In genomic region chr2:235666240-235666781, GRCh38 we compare ENCODE assay signal across 9 cellular contexts.
A peak's percentile ranks its signal among the peaks of the same experiment; 100 is the strongest.
DNase-seq lines count a peak whose midpoint lies in the region; ATAC-seq and TF ChIP-seq lines count a peak whose summit lies in the region.
"Had no signal": no experiment of that assay in that cellular context is flagged by ENCODE, and none has a peak within 500 bp of the region (broad histone marks: within the 10 kb centered on the region; RNA-seq: fewer than 3 reads in every experiment).

No MANE protein-coding gene starts in this region.

- no peaks in the 10 kb centered on the region for H3K9me3 Mint-ChIP-seq in mesothelial cell of epicardium

- peak overlapping the region; percentile 32 for H3K4me3 ChIP-seq in epithelial cell of proximal tubule (ENCODE audit: low read depth, low read length)
- H3K4me3 ChIP-seq: GM12878 had no signal

- peaks cover 22% of the 10 kb centered on the region for H3K4me1 Mint-ChIP-seq in mesothelial cell of epicardium

- peak overlapping the region; percentile 81 for H3K27ac Mint-ChIP-seq in mesothelial cell of epicardium

- peak; percentile 71 for DNase-seq in AG08395 (ENCODE audit: low spot score)
- DNase-seq in HUDEP-2 (lab: John Stamatoyannopoulos, UW; ENCODE audit: unreplicated experiment in 76 of 76): peak in 57 of 76 experiments; percentile 6 to 77 (median 41)
- peak; percentile 73 for DNase-seq in RPMI7951 (ENCODE audit: low read depth)
- DNase-seq in epithelial cell of proximal tubule (ENCODE audit: low read depth): no peak
- DNase-seq in mesothelial cell of epicardium (ENCODE audit: low spot score in 2 of 2, unreplicated experiment in 2 of 2): no peak
- DNase-seq in GM10266 (ENCODE audit: extremely low spot score): no peak

- H3K27me3 Mint-ChIP-seq in mesothelial cell of epicardium (ENCODE audit: low read depth): peaks cover under 1% of the 10 kb centered on the region

- H3K4me3 Mint-ChIP-seq in mesothelial cell of epicardium: peak overlapping the region; percentile 64

- TF ChIP-seq CTCF in epithelial cell of proximal tubule (conservative IDR thresholded peaks at IDR 0.05; ENCODE audit: low read depth, low read length) (no peak), mesothelial cell of epicardium (IDR thresholded peaks at IDR 0.05; ENCODE audit: unreplicated experiment) (no peak), GM10266 (IDR thresholded peaks at IDR 0.05; ENCODE audit: control insufficient read depth, insufficient read depth, low read depth, missing control alignments) (no peak)

- no peaks in the 10 kb centered on the region for H3K36me3 Mint-ChIP-seq in mesothelial cell of epicardium

- ATAC-seq in HG03045 (IDR thresholded peaks at IDR 0.05; ENCODE audit: unreplicated experiment): no peak
- no peak for ATAC-seq in HG02642 (IDR thresholded peaks at IDR 0.05; ENCODE audit: poor library complexity, unreplicated experiment)
- ATAC-seq: GM12878 had no signal

Comparison
In these comparisons a context has a peak if more than half of its experiments do, and no peak if none do; other contexts are left out.
1. DNase-seq: peak in AG08395 (single experiment), HUDEP-2 (57 of 76) and RPMI7951 (single experiment); none in epithelial cell of proximal tubule (single experiment), mesothelial cell of epicardium (0 of 2) and GM10266 (single experiment).